Comparison of ENCODE assay signal across 21 cellular contexts in the genomic region with DNA sequence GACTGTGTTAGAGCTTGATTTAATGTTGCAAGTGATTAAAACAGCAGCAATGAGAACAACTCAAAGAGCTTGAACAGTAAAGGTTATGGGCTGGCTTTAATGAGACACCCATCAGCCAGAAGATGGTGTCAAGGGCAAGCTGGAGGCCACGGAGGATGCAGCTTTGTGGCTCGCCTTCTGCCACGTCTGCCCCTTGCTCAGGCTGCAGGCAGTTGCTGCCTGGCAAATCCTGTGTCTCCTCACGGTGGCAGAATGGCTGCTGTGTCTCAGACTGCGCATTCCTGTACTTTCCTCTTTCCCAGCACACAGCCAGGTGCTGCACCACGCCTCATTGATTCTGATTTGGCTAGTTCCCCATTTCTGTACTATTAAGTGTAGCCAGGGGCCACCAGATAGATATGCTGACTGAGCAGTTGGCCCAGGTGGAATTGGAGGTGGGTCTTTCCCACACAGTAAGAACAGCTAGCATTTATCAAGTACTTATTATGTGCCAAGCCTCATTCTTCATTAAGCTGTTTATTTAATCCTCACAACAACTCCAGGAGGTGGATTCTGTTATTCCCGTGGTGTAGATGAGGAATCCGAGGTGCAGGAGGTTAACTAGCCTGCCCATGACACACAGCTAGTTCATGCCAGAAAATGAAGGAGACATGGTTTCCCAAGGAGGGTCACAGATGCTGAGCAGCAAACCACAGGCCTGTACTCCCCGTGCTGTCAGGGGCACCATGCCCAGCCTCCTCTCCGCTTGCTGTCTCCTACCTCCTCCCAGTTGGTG. TPM values are rescaled to one million over a fixed set of nuclear protein-coding genes. Genes with fewer than 3 reads are reported as not detected.
DNase-seq lines count a peak whose midpoint lies in the region; ATAC-seq, FAIRE-seq and TF ChIP-seq lines count a peak whose summit lies in the region.
"Had no signal": no experiment of that assay in that cellular context is flagged by ENCODE, and none has a peak within 500 bp of the region (broad histone marks: within the 10 kb centered on the region; RNA-seq: fewer than 3 reads in every experiment).

No MANE protein-coding gene starts in this region.

- peak; percentile 76 for FAIRE-seq in RCC 7860 (lab: Jason Lieb, UNC)
- FAIRE-seq: D721Med, H54, K562, small intestine, TTC549 had no signal

- H3K79me2 ChIP-seq in fibroblast of lung (ENCODE audit: control insufficient read depth, insufficient read depth, low read length) (peaks cover 2% of the 10 kb centered on the region), GM23338 (replicated peaks; ENCODE audit: insufficient read depth) (no peaks in the 10 kb centered on the region)

- TF ChIP-seq CTCF in fibroblast of lung (conservative IDR thresholded peaks at IDR 0.05 in 1 of 2, IDR thresholded peaks at IDR 0.05 in 1 of 2; ENCODE audit: low read depth in 1 of 2, low read length in 2 of 2): no peak
- no peak for TF ChIP-seq CTCF in GM23338 (conservative IDR thresholded peaks at IDR 0.05; ENCODE audit: low read depth in 2 of 2)

- H3K27me3 Mint-ChIP-seq in GM23338 (ENCODE audit: insufficient read depth, low read depth, poor library complexity): peaks cover 21% of the 10 kb centered on the region

- no peak overlapping the region for H3K4me3 Mint-ChIP-seq in GM23338

- peak; percentile 54 for DNase-seq in RCC 7860 (ENCODE audit: low spot score)
- DNase-seq in fibroblast of lung (ENCODE audit: low read depth in 2 of 2): peak in 1 of 2 donors; percentile 50
- peak; percentile 97 for DNase-seq in renal cortical epithelial cell (ENCODE audit: low read depth)
- no peak for DNase-seq in GM23338 (ENCODE audit: low spot score)
- no peak for DNase-seq in AG20443 (ENCODE audit: low spot score)
- DNase-seq in NCI-H2107 treated with DMSO at 0.1 percent for 48 hours (lab: John Stamatoyannopoulos, UW; ENCODE audit: unreplicated experiment): no peak
- DNase-seq: activated CD4-positive, alpha-beta T cell treated with anti-CD3 and anti-CD28 coated beads for 1 hour; activated T-cell treated with anti-CD3 and anti-CD28 coated beads, Interleukin-2, amount 50 U/mL, for 1 hour; NCI-H2171 treated with DMSO at 0.1 percent for 48 hours; small intestine; stimulated activated CD4-positive, alpha-beta T cell treated with anti-CD3 and anti-CD28 coated beads, Interleukin-2, amount 100 ng/mL, for 48 hours had no signal

- H2AFZ ChIP-seq in fibroblast of lung (ENCODE audit: low read length): no peak overlapping the region
- no peak overlapping the region for H2AFZ ChIP-seq in GM23338

- H3K4me1 ChIP-seq in BLaER1: peaks cover 31% of the 10 kb centered on the region
- H3K4me1 ChIP-seq in fibroblast of lung (ENCODE audit: control insufficient read depth, extremely low read depth, insufficient read depth, low read length): peaks cover 12% of the 10 kb centered on the region
- H3K4me1 ChIP-seq in GM23338 (ENCODE audit: insufficient read depth): peaks cover 8% of the 10 kb centered on the region; the same call in 1 of the 2 replicates

- H3K9me2 ChIP-seq in GM23338 (ENCODE audit: insufficient read depth): no peaks in the 10 kb centered on the region

- no peak overlapping the region for H3K27ac Mint-ChIP-seq in GM23338

- H3K9me3 ChIP-seq in BLaER1 (no peaks in the 10 kb centered on the region; the same call in 1 of the 2 replicates), fibroblast of lung (ENCODE audit: control insufficient read depth, insufficient read depth, low read depth, low read length) (no peaks in the 10 kb centered on the region)
- H3K9me3 ChIP-seq: neutrophil had no signal

- H3K9me3 Mint-ChIP-seq in GM23338: peaks cover 4% of the 10 kb centered on the region

- H3K9ac ChIP-seq in BLaER1 (no peak overlapping the region), fibroblast of lung (ENCODE audit: insufficient read depth, low read length) (no peak overlapping the region)

- no peaks in the 10 kb centered on the region for H3K36me3 ChIP-seq in BLaER1
- H3K36me3 ChIP-seq in fibroblast of lung (ENCODE audit: control insufficient read depth, insufficient read depth, low read length): no peaks in the 10 kb centered on the region
- no peaks in the 10 kb centered on the region for H3K36me3 ChIP-seq in GM23338 (ENCODE audit: insufficient read depth)
- H3K36me3 ChIP-seq: neutrophil had no signal

- H3K4me3 ChIP-seq in BLaER1 (no peak overlapping the region), fibroblast of lung (replicated peaks in 1 of 4; ENCODE audit: control extremely low read depth in 1 of 4, insufficient read depth in 1 of 4, low read depth in 3 of 4, low read length in 4 of 4) (no peak overlapping the region), GM23338 (no peak overlapping the region)
- H3K4me3 ChIP-seq: K562, lung had no signal

- no peaks in the 10 kb centered on the region; the same call in 2 of the 3 replicates for H3K36me3 Mint-ChIP-seq in GM23338 (ENCODE audit: low read depth)

- H4K20me1 ChIP-seq in BLaER1 (peaks cover 12% of the 10 kb centered on the region; the same call in 1 of the 2 replicates), fibroblast of lung (ENCODE audit: control insufficient read depth, extremely low read depth, insufficient read depth, low read length) (no peaks in the 10 kb centered on the region), GM23338 (replicated peaks; ENCODE audit: insufficient read depth) (no peaks in the 10 kb centered on the region; the same call in 1 of the 2 replicates)

- no peak overlapping the region for H3K27ac ChIP-seq in BLaER1
- peak overlapping the region; percentile 30 for H3K27ac ChIP-seq in fibroblast of lung (ENCODE audit: insufficient read depth, low read length)
- H3K27ac ChIP-seq in GM23338 (ENCODE audit: low read depth): no peak overlapping the region
- H3K27ac ChIP-seq: C4-2B, neutrophil had no signal

- H3K4me1 Mint-ChIP-seq in GM23338: peaks cover 4% of the 10 kb centered on the region

- H3K27me3 ChIP-seq in BLaER1: peaks cover 33% of the 10 kb centered on the region
- H3K27me3 ChIP-seq in fibroblast of lung (ENCODE audit: control insufficient read depth, insufficient read depth, low read length): no peaks in the 10 kb centered on the region
- H3K27me3 ChIP-seq in GM23338 (ENCODE audit: insufficient read depth): peaks cover 17% of the 10 kb centered on the region

- H3K4me2 ChIP-seq in BLaER1: peak overlapping the region; percentile 55
- H3K4me2 ChIP-seq in fibroblast of lung (ENCODE audit: extremely low read depth, insufficient read depth, low read length): no peak overlapping the region
- no peak overlapping the region for H3K4me2 ChIP-seq in GM23338

- ATAC-seq in GM23338 (no peak), GM18520 (IDR thresholded peaks at IDR 0.05; ENCODE audit: unreplicated experiment) (no peak)
- ATAC-seq: K562 had no signal

- H3F3A ChIP-seq in GM23338 (replicated peaks; ENCODE audit: low read depth): peaks cover 6% of the 10 kb centered on the region; the same call in 1 of the 2 replicates

TF ChIP-seq in GM23338, 12 proteins besides CTCF, POLR2A, EP300 and RAD21 (continues in another document):
- TF ChIP-seq EZH2phosphoT487 (IDR thresholded peaks at IDR 0.05; ENCODE audit: unreplicated experiment) (no peak), ZNF114 (CRISPR knock-in tag; IDR thresholded peaks at IDR 0.05) (no peak), JUNB (IDR thresholded peaks at IDR 0.05; ENCODE audit: unreplicated experiment) (no peak), NANOG (IDR thresholded peaks at IDR 0.05; ENCODE audit: borderline replicate concordance) (no peak), CREB1 (CRISPR knock-in tag; IDR thresholded peaks at IDR 0.05; ENCODE audit: low read depth) (no peak)
- TF ChIP-seq, protein P1, sequence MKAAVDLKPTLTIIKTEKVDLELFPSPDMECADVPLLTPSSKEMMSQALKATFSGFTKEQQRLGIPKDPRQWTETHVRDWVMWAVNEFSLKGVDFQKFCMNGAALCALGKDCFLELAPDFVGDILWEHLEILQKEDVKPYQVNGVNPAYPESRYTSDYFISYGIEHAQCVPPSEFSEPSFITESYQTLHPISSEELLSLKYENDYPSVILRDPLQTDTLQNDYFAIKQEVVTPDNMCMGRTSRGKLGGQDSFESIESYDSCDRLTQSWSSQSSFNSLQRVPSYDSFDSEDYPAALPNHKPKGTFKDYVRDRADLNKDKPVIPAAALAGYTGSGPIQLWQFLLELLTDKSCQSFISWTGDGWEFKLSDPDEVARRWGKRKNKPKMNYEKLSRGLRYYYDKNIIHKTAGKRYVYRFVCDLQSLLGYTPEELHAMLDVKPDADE (IDR thresholded peaks at IDR 0.05): no peak

RNA-seq across cellular contexts. Expression of gene NXNL2, which starts 3.5 kb away (rescaled TPM):
- total RNA-seq in fibroblast of lung: 0.77 and 1.3 TPM in 2 replicates
- polyA plus RNA-seq in fibroblast of lung: 0.44 and 0.50 TPM in 2 replicates
- 0.45 and 0.92 TPM in 2 replicates for polyA plus RNA-seq in fibroblast of lung (2012)
- 0.41 TPM in 1 of 2 replicates, not detected in the other for polyA minus RNA-seq in fibroblast of lung (ENCODE audit: low replicate concordance)
- total RNA-seq in renal cortical epithelial cell: 5.2 and 15.3 TPM in 2 replicates
- 4.3 and 5.1 TPM in 2 replicates for total RNA-seq in GM23338 (2014; rRNA removed; shearing (Covaris generic))
- polyA plus RNA-seq in GM23338 (2016; fragmentation: Nextera tagmentation; extraction: Ambion mirVana): 3.2 and 3.4 TPM in 2 replicates
- total RNA-seq: K562, pulmonary artery endothelial cell had no signal

Comparison
In these comparisons a context has a peak if more than half of its experiments do, and no peak if none do; other contexts are left out.
1. DNase-seq: peak in RCC 7860 (single experiment) and renal cortical epithelial cell (single experiment); none in GM23338 (single experiment), AG20443 (single experiment) and NCI-H2107 treated with DMSO at 0.1 percent for 48 hours (single experiment).